Comparison of ENCODE assay signal across 8 cellular contexts in the genomic region with DNA sequence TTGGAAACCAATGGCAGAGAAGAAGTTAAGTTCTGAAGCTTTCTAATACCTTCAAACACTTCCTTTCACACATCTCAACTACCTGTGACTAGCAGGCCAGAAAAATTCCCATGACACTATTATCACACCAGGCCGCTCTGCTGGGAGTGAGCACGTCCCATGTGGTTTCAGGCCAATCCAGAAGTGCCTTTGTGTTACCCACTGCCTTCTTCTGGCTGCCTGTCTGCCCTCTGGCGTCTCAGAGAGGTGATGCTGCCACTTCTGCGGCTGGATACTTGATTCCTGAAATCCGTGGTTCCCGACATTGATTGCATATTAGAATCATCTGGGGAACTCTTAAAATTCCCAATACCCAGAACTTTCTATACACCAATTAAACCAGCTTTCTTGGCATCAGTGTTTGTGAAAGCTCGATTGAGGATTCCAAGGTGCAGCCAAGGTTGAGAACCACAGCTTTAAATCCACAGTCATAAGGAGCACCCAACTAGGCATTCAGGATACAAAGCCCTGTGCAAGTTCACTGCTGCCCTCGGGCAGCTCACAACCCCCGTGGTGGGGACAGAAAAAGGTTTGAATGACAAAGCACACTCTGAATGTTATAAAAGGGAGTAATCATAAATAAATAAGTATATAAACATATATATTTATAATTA.
DNase-seq lines count a peak whose midpoint lies in the region; ATAC-seq and TF ChIP-seq lines count a peak whose summit lies in the region.

No MANE protein-coding gene starts in this region.

- no peaks in the 10 kb centered on the region for H3K4me1 ChIP-seq in A673 (ENCODE audit: insufficient read depth, low read length, poor library complexity, severe bottlenecking)
- no peaks in the 10 kb centered on the region for H3K4me1 ChIP-seq in body of pancreas

- TF ChIP-seq POLR2A in body of pancreas (IDR thresholded peaks at IDR 0.05) = no peak

- WGBS in body of pancreas, 2 donors = 18 to 19% methylated on average over 9 of the region's 9 CpGs

- H3K36me3 ChIP-seq in A673 (ENCODE audit: insufficient read depth, low read length, poor library complexity, severe bottlenecking) = no peaks in the 10 kb centered on the region
- H3K36me3 ChIP-seq in body of pancreas (replicated peaks in 1 of 2; ENCODE audit: insufficient read depth in 1 of 2, low read depth in 2 of 2) = no peaks in the 10 kb centered on the region

- no peaks in the 10 kb centered on the region for H3K9me3 ChIP-seq in A673 (ENCODE audit: low read depth, low read length, poor library complexity, severe bottlenecking)
- H3K9me3 ChIP-seq in body of pancreas = no peaks in the 10 kb centered on the region

- DNase-seq in A673 (ENCODE audit: low spot score) = peak; percentile 74
- DNase-seq in LNCaP clone FGC (ENCODE audit: low read depth) = no peak
- DNase-seq in body of pancreas = peak; percentile 66 to 78 (median 74)
- peak; percentile 13 for DNase-seq in kidney glomerular epithelial cell (lab: John Stamatoyannopoulos, UW)
- DNase-seq in stimulated activated CD4-positive, alpha-beta T cell treated with anti-CD3 and anti-CD28 coated beads, Interleukin-2, amount 100 ng/mL, for 24 hours = no peak
- DNase-seq in activated gamma-delta T cell (lab: John Stamatoyannopoulos, UW) = no peak
- DNase-seq in GOT3 (lab: John Stamatoyannopoulos, UW) = no peak

- no TSS peak for BruUV-seq in A673 (replicated peaks; lab: Mats Ljungman, UMichigan)

- H3K27ac ChIP-seq in A673 (ENCODE audit: low read depth, low read length, poor library complexity, severe bottlenecking) = no peak overlapping the region
- no peak overlapping the region for H3K27ac ChIP-seq in body of pancreas

- H3K4me3 ChIP-seq in A673 (ENCODE audit: low read depth, low read length, poor library complexity, severe bottlenecking) (no peak overlapping the region), LNCaP clone FGC (ENCODE audit: low read depth, low read length) (no peak overlapping the region), body of pancreas (no peak overlapping the region)

- intact Hi-C loops in A673 (cut with micrococcal nuclease; ENCODE audit: unreplicated experiment) = no loop called here
- intact Hi-C loops in body of pancreas (cut with DNase I) = no loop called here

- TF ChIP-seq CTCF in A673 (conservative IDR thresholded peaks at IDR 0.05; ENCODE audit: low read depth, low read length) = peak; percentile 57
- TF ChIP-seq CTCF in LNCaP clone FGC (IDR thresholded peaks at IDR 0.05; ENCODE audit: control insufficient read depth, extremely low read depth, insufficient read depth) = peak; percentile 9; the same call in 1 of the 2 replicates
- TF ChIP-seq CTCF in body of pancreas (IDR thresholded peaks at IDR 0.05) = peak in 6 of 7 experiments; percentile 40 to 70 (median 66)

- no peaks in the 10 kb centered on the region for H3K27me3 ChIP-seq in A673 (replicated peaks; ENCODE audit: insufficient read depth, low read depth, low read length, poor library complexity)
- H3K27me3 ChIP-seq in body of pancreas = no peaks in the 10 kb centered on the region

- CTCF ChIA-PET in A673 (lab: Charles Lee) = no interaction called here

- ATAC-seq in body of pancreas (peak; percentile 96), HG03571 (IDR thresholded peaks at IDR 0.05; ENCODE audit: unreplicated experiment) (no peak)

- POLR2A ChIA-PET in A673 (lab: Charles Lee; ENCODE audit: low non-redundant PET) = no interaction called here

Comparison
In these comparisons a context has a peak if more than half of its experiments do, and no peak if none do; other contexts are left out.
1. DNase-seq: peak in A673 (single experiment), body of pancreas (4 of 4) and kidney glomerular epithelial cell (single experiment); none in LNCaP clone FGC (single experiment), stimulated activated CD4-positive, alpha-beta T cell treated with anti-CD3 and anti-CD28 coated beads, Interleukin-2, amount 100 ng/mL, for 24 hours (0 of 2), activated gamma-delta T cell (single experiment) and GOT3 (single experiment).
2. CTCF ChIP-seq: peak in every context shown above with its lines; median percentile 66 in body of pancreas; 57 in A673; 9 in LNCaP clone FGC.